Comparison of ENCODE assay signal across 15 cellular contexts in the genomic region with DNA sequence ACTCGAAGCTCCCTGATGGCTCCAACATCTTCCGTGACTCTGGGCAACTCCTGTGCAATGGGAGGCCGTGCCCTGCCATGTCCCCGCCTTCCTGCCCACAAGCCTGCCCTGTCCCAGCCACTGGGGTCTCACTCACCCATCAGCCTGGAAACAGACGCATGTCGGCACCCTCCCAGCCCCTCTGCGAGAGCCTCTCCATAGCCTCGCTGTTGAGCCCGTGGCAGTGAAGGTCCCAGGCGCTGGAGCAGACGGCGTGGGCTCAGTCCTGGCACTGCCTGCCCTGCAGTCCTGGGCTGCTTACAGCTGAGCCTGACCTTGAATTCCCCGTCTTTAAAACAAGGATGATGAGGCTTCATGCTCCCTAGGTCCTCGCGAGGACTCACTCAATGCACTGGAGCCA. TPM values are rescaled to one million over a fixed set of nuclear protein-coding genes. Genes with fewer than 3 reads are reported as not detected.
DNase-seq lines count a peak whose midpoint lies in the region; ATAC-seq lines count a peak whose summit lies in the region.
"Had no signal": no experiment of that assay in that cellular context is flagged by ENCODE, and none has a peak within 500 bp of the region (broad histone marks: within the 10 kb centered on the region; RNA-seq: fewer than 3 reads in every experiment).

No MANE protein-coding gene starts in this region.

- H3K4me1 ChIP-seq in BLaER1 treated with 17β-estradiol and CSF1 and Interleukin-3, amounts not matched to agents 10 nM and 100 nM = peaks cover 37 to 78% (median 71%) of the 10 kb centered on the region in 10 experiments
- no peaks in the 10 kb centered on the region for H3K4me1 ChIP-seq in Karpas-422 (ENCODE audit: low read length)
- H3K4me1 ChIP-seq: HAP-1 had no signal

- no peaks in the 10 kb centered on the region for H3K9me3 Mint-ChIP-seq in central memory CD8-positive, alpha-beta T cell
- peaks cover 0 to 10% (median 5%) of the 10 kb centered on the region in 6 donors for H3K9me3 Mint-ChIP-seq in immature natural killer cell
- H3K9me3 Mint-ChIP-seq: CD8-positive, alpha-beta T cell had no signal

- H3K9me3 ChIP-seq in BLaER1 treated with 17β-estradiol and CSF1 and Interleukin-3, amounts not matched to agents 10 nM and 100 nM (replicated peaks in 1 of 11) = 0 out of 22 replicates have a peak, but pooled peaks cover 0 to 7% (median 0%) of the 10 kb centered on the region in 11 experiments
- H3K9me3 ChIP-seq in Karpas-422 (ENCODE audit: low read length) = no peaks in the 10 kb centered on the region
- H3K9me3 ChIP-seq: HAP-1 had no signal

- peaks cover 0 to 53% (median 11%) of the 10 kb centered on the region in 11 experiments; a peak in 9 of 22 replicates for H4K20me1 ChIP-seq in BLaER1 treated with 17β-estradiol and CSF1 and Interleukin-3, amounts not matched to agents 10 nM and 100 nM
- no peaks in the 10 kb centered on the region for H4K20me1 ChIP-seq in Karpas-422 (ENCODE audit: insufficient read depth, low read depth, low read length)

- H3K4me3 Mint-ChIP-seq in central memory CD8-positive, alpha-beta T cell = no peak overlapping the region
- no peak overlapping the region for H3K4me3 Mint-ChIP-seq in immature natural killer cell
- H3K4me3 Mint-ChIP-seq: B cell, CD14-positive monocyte had no signal

- peaks cover 31 to 86% (median 74%) of the 10 kb centered on the region in 11 experiments for H3K27me3 ChIP-seq in BLaER1 treated with 17β-estradiol and CSF1 and Interleukin-3, amounts not matched to agents 10 nM and 100 nM
- H3K27me3 ChIP-seq in Karpas-422 (ENCODE audit: low read length) = no peaks in the 10 kb centered on the region

- no peak for ATAC-seq in central memory CD8-positive, alpha-beta T cell (replicated peaks; ENCODE audit: extremely low read depth, poor library complexity, severe bottlenecking)
- ATAC-seq in GM18909 (IDR thresholded peaks at IDR 0.05; ENCODE audit: poor library complexity, unreplicated experiment) (no peak), HG02623 (IDR thresholded peaks at IDR 0.05; ENCODE audit: unreplicated experiment) (no peak)

- no peak overlapping the region for H3K4me3 ChIP-seq in BLaER1 treated with 17β-estradiol and CSF1 and Interleukin-3, amounts not matched to agents 10 nM and 100 nM
- no peak overlapping the region for H3K4me3 ChIP-seq in Karpas-422 (ENCODE audit: low read length)
- H3K4me3 ChIP-seq: HAP-1 had no signal

- H3K36me3 Mint-ChIP-seq in central memory CD8-positive, alpha-beta T cell (ENCODE audit: insufficient read depth) = peaks cover 12% of the 10 kb centered on the region
- H3K36me3 Mint-ChIP-seq in immature natural killer cell = peaks cover 0 to 3% (median 0%) of the 10 kb centered on the region in 3 donors
- H3K36me3 Mint-ChIP-seq: CD14-positive monocyte had no signal

- peaks cover 19% of the 10 kb centered on the region for H3K4me1 Mint-ChIP-seq in central memory CD8-positive, alpha-beta T cell
- peaks cover 15 to 21% of the 10 kb centered on the region in 2 donors for H3K4me1 Mint-ChIP-seq in immature natural killer cell

- peak overlapping the region in 3 of 11 experiments; percentile 2 to 11 (median 3); a peak in 1 of 22 replicates for H3K9ac ChIP-seq in BLaER1 treated with 17β-estradiol and CSF1 and Interleukin-3, amounts not matched to agents 10 nM and 100 nM
- no peak overlapping the region for H3K9ac ChIP-seq in Karpas-422 (ENCODE audit: low read length)

- H3K79me2 ChIP-seq in Karpas-422 (ENCODE audit: low read length) = no peaks in the 10 kb centered on the region

- no peak for DNase-seq in central memory CD8-positive, alpha-beta T cell (ENCODE audit: low spot score in 2 of 2)
- DNase-seq in immature natural killer cell (no peak), substantia nigra (lab: John Stamatoyannopoulos, UW) (no peak), Karpas-422 (no peak)
- DNase-seq: COR-L47, DMS153, DMS79 treated with DMSO at 0.1 percent for 48 hours, EL had no signal

- no peaks in the 10 kb centered on the region for H3K27me3 Mint-ChIP-seq in central memory CD8-positive, alpha-beta T cell
- peaks cover 20 to 35% (median 25%) of the 10 kb centered on the region in 3 donors for H3K27me3 Mint-ChIP-seq in immature natural killer cell (ENCODE audit: low read depth in 3 of 3)
- H3K27me3 Mint-ChIP-seq: B cell had no signal

- H3K36me3 ChIP-seq in BLaER1 treated with 17β-estradiol and CSF1 and Interleukin-3, amounts not matched to agents 10 nM and 100 nM = no peaks in the 10 kb centered on the region
- no peaks in the 10 kb centered on the region for H3K36me3 ChIP-seq in Karpas-422 (ENCODE audit: insufficient read depth, low read length)
- H3K36me3 ChIP-seq: HAP-1 had no signal

- no peak overlapping the region for H2AFZ ChIP-seq in Karpas-422 (ENCODE audit: low read length)

- peak overlapping the region in 7 of 11 experiments; percentile 27 to 57 (median 40); a peak in 11 of 22 replicates for H3K27ac ChIP-seq in BLaER1 treated with 17β-estradiol and CSF1 and Interleukin-3, amounts not matched to agents 10 nM and 100 nM
- H3K27ac ChIP-seq in substantia nigra (ENCODE audit: low read depth, low read length, poor library complexity, severe bottlenecking) (peak overlapping the region; percentile 61), Karpas-422 (ENCODE audit: low read length) (no peak overlapping the region)

- peak overlapping the region; percentile 98 for H3K27ac Mint-ChIP-seq in central memory CD8-positive, alpha-beta T cell (ENCODE audit: low read depth)
- H3K27ac Mint-ChIP-seq in immature natural killer cell = peak overlapping the region in 4 of 6 donors; percentile 94 to 98 (median 96)
- H3K27ac Mint-ChIP-seq: B cell had no signal

- H3K4me2 ChIP-seq in BLaER1 treated with 17β-estradiol and CSF1 and Interleukin-3, amounts not matched to agents 10 nM and 100 nM = peak overlapping the region; percentile 33 to 91 (median 79); a peak in 21 of 22 replicates
- no peak overlapping the region for H3K4me2 ChIP-seq in Karpas-422 (ENCODE audit: low read depth, low read length, poor library complexity, severe bottlenecking)

- no peaks in the 10 kb centered on the region for H3K9me2 ChIP-seq in Karpas-422 (replicated peaks; ENCODE audit: insufficient read depth, low read length)

RNA-seq across cellular contexts. Expression of a gene that starts 37.0 kb away (rescaled TPM):
- polyA plus RNA-seq in immature natural killer cell = under 1 TPM in 1 of 3 donors, not detected in 2; 0.82 TPM
- not detected in 2 replicates for total RNA-seq in Karpas-422 (2014; rRNA removed; shearing (Covaris generic); ENCODE audit: low replicate concordance)
- polyA plus RNA-seq: CD14-positive monocyte had no signal
